Comparison of ENCODE assay signal across 8 cellular contexts in genomic region chr5:43602456-43602817, GRCh38. TPM values are rescaled to one million over a fixed set of nuclear protein-coding genes. Genes with fewer than 3 reads are reported as not detected.
DNase-seq lines count a peak whose midpoint lies in the region; ATAC-seq and TF ChIP-seq lines count a peak whose summit lies in the region.

No MANE protein-coding gene starts in this region.

- H3K27me3 ChIP-seq in osteoblast (ENCODE audit: insufficient read depth, low read length), result no peaks in the 10 kb centered on the region

- peak overlapping the region; percentile 90 for H3K4me3 ChIP-seq in osteoblast (ENCODE audit: insufficient read depth, low read length)

- POLR2A ChIA-PET in activated naive CD8-positive, alpha-beta T cell treated with anti-CD3 and anti-CD28 coated beads, Interleukin-2, amount 10 ng/mL, durations not matched to agents 7 days and 5 days (lab: Charles Lee), result interaction anchor here (0.7 to 3.2 kb wide), 10 partner anchors 29 to 1697 kb away, joined by 3 to 56 read pairs (median 5); partner anchors contain the start of genes C5orf34, PAIP1 and TMEM267

- H3K4me1 ChIP-seq in osteoblast (ENCODE audit: insufficient read depth, low read length), result peaks cover 10% of the 10 kb centered on the region

- H3K27me3 Mint-ChIP-seq in activated naive CD8-positive, alpha-beta T cell treated with anti-CD3 and anti-CD28 coated beads, Interleukin-2, amount 10 ng/mL, durations not matched to agents 7 days and 5 days, result no peaks in the 10 kb centered on the region

- no peak for TF ChIP-seq CTCF in osteoblast (IDR thresholded peaks at IDR 0.05; ENCODE audit: extremely low read depth, low read depth, low read length)

- peak overlapping the region; percentile 96 for H2AFZ ChIP-seq in osteoblast (ENCODE audit: low read length)

- peak overlapping the region; percentile 91 for H3K4me2 ChIP-seq in osteoblast (ENCODE audit: insufficient read depth, low read length)

- peaks cover 55% of the 10 kb centered on the region for H3K79me2 ChIP-seq in osteoblast (ENCODE audit: insufficient read depth, low read length)

- no peaks in the 10 kb centered on the region for H3K9me3 ChIP-seq in osteoblast (ENCODE audit: low read depth, low read length)

- peak; percentile 57 for DNase-seq in AG08396 (ENCODE audit: low spot score)
- DNase-seq in HS-27A (ENCODE audit: low read depth), result peak; percentile 34
- DNase-seq in NOMO-1 treated with DMSO at 0.1 percent for 48 hours (lab: John Stamatoyannopoulos, UW; ENCODE audit: unreplicated experiment), result peak; percentile 66
- peak; percentile 29 for DNase-seq in activated naive CD8-positive, alpha-beta T cell treated with anti-CD3 and anti-CD28 coated beads, Interleukin-2, amount 10 ng/mL, durations not matched to agents 7 days and 5 days
- DNase-seq in head of caudate nucleus, result peak in 22 of 42 donors; percentile 5 to 55 (median 14)
- peak; percentile 87 for DNase-seq in osteoblast (ENCODE audit: insufficient read length, low spot score, missing footprints)

- intact Hi-C loops in head of caudate nucleus (cut with DNase I), result loop anchor here (5.0 kb wide), 1 partner anchor 45 kb away; the partner anchor contains the start of gene PAIP1

- H3K27ac Mint-ChIP-seq in activated naive CD8-positive, alpha-beta T cell treated with anti-CD3 and anti-CD28 coated beads, Interleukin-2, amount 10 ng/mL, durations not matched to agents 7 days and 5 days, result peak overlapping the region; percentile 90

- H4K20me1 ChIP-seq in osteoblast (ENCODE audit: insufficient read depth, low read length), result no peaks in the 10 kb centered on the region

- H3K4me3 Mint-ChIP-seq in activated naive CD8-positive, alpha-beta T cell treated with anti-CD3 and anti-CD28 coated beads, Interleukin-2, amount 10 ng/mL, durations not matched to agents 7 days and 5 days, result peak overlapping the region; percentile 93

- H3K36me3 ChIP-seq in osteoblast (ENCODE audit: insufficient read depth, low read length), result no peaks in the 10 kb centered on the region

- peaks cover 29% of the 10 kb centered on the region for H3K36me3 Mint-ChIP-seq in activated naive CD8-positive, alpha-beta T cell treated with anti-CD3 and anti-CD28 coated beads, Interleukin-2, amount 10 ng/mL, durations not matched to agents 7 days and 5 days

- peaks cover 4% of the 10 kb centered on the region for H3K9me3 Mint-ChIP-seq in activated naive CD8-positive, alpha-beta T cell treated with anti-CD3 and anti-CD28 coated beads, Interleukin-2, amount 10 ng/mL, durations not matched to agents 7 days and 5 days

- ATAC-seq in GM18502 (IDR thresholded peaks at IDR 0.05; ENCODE audit: poor library complexity, unreplicated experiment) (peak; percentile 29), GM19452 (IDR thresholded peaks at IDR 0.05; ENCODE audit: unreplicated experiment) (no peak)
- ATAC-seq in activated naive CD8-positive, alpha-beta T cell treated with anti-CD3 and anti-CD28 coated beads, Interleukin-2, amount 10 ng/mL, durations not matched to agents 7 days and 5 days (ENCODE audit: low read depth), result no peak

- H3K4me1 Mint-ChIP-seq in activated naive CD8-positive, alpha-beta T cell treated with anti-CD3 and anti-CD28 coated beads, Interleukin-2, amount 10 ng/mL, durations not matched to agents 7 days and 5 days, result peaks cover 28% of the 10 kb centered on the region

- H3K27ac ChIP-seq in osteoblast (ENCODE audit: low read depth, low read length), result peak overlapping the region; percentile 76

RNA-seq across cellular contexts. Expression of gene NNT, which starts 0.5 kb away (rescaled TPM):
- 100 to 1,000 TPM in 1 of 2 experiments, 10 to 100 TPM in 1; 97.5 to 108 TPM for total RNA-seq in activated naive CD8-positive, alpha-beta T cell treated with anti-CD3 and anti-CD28 coated beads, Interleukin-2, amount 10 ng/mL, durations not matched to agents 7 days and 5 days
- 94.8 and 101 TPM in 2 replicates for total RNA-seq in osteoblast

RNA-seq across cellular contexts. Expression of gene PAIP1, which starts 45.6 kb away (rescaled TPM):
- total RNA-seq in activated naive CD8-positive, alpha-beta T cell treated with anti-CD3 and anti-CD28 coated beads, Interleukin-2, amount 10 ng/mL, durations not matched to agents 7 days and 5 days, result 10 to 100 TPM; 34.9 to 37.0 TPM
- 122 and 127 TPM in 2 replicates for total RNA-seq in osteoblast

Comparison
In these comparisons a context has a peak if more than half of its experiments do, and no peak if none do; other contexts are left out.
1. DNase-seq: peak in every context shown above with its lines; median percentile 87 in osteoblast; 66 in NOMO-1 treated with DMSO at 0.1 percent for 48 hours; 57 in AG08396; 34 in HS-27A; 29 in activated naive CD8-positive, alpha-beta T cell treated with anti-CD3 and anti-CD28 coated beads, Interleukin-2, amount 10 ng/mL, durations not matched to agents 7 days and 5 days; 14 in head of caudate nucleus.